ENCODE assay signal across 9 cellular contexts in genomic region chr3:194556086-194557056, GRCh38.
A peak's percentile ranks its signal among the peaks of the same experiment; 100 is the strongest.
DNase-seq lines count a peak whose midpoint lies in the region; ATAC-seq and TF ChIP-seq lines count a peak whose summit lies in the region.
"Had no signal": no experiment of that assay in that cellular context is flagged by ENCODE, and none has a peak within 500 bp of the region (broad histone marks: within the 10 kb centered on the region; RNA-seq: fewer than 3 reads in every experiment).

No MANE protein-coding gene starts in this region.

- no peaks in the 10 kb centered on the region for H3K9me2 ChIP-seq in SU-DHL-6 (replicated peaks; ENCODE audit: insufficient read depth, low read length)

- no peaks in the 10 kb centered on the region for H4K20me1 ChIP-seq in SU-DHL-6 (ENCODE audit: low read depth, low read length)

- H3K36me3 ChIP-seq in SU-DHL-6 (ENCODE audit: low read length) (no peaks in the 10 kb centered on the region), testis (ENCODE audit: low read depth, missing control alignments) (no peaks in the 10 kb centered on the region)
- H3K36me3 ChIP-seq: WERI-Rb-1 had no signal

- DNase-seq in activated T-cell treated with anti-CD3 and anti-CD28 coated beads, Interleukin-2, amount 50 U/mL, for 72 hours, result peak in 1 of 2 donors; percentile 15
- DNase-seq in activated T-cell treated with anti-CD3 and anti-CD28 coated beads, Interleukin-2, amount 50 U/mL, for 1 hour, result no peak
- DNase-seq in testis (peak; percentile 30), NCI-H2196 treated with DMSO at 0.1 percent for 48 hours (lab: John Stamatoyannopoulos, UW; ENCODE audit: unreplicated experiment) (no peak)
- DNase-seq: WERI-Rb-1 had no signal

- no peaks in the 10 kb centered on the region for H3K79me2 ChIP-seq in SU-DHL-6 (ENCODE audit: insufficient read depth, low read length)

- peak; percentile 40 to 63 for ATAC-seq in activated T-cell treated with anti-CD3 and anti-CD28 coated beads, Interleukin-2, amount 50 U/mL, for 72 hours (replicated peaks in 1 of 2)
- ATAC-seq in esophagus mucosa, result peak; percentile 28
- ATAC-seq in GM18909 (IDR thresholded peaks at IDR 0.05; ENCODE audit: poor library complexity, unreplicated experiment), result no peak
- no peak for ATAC-seq in GM19463 (IDR thresholded peaks at IDR 0.05; ENCODE audit: unreplicated experiment)

- H3K27ac Mint-ChIP-seq in activated T-cell treated with anti-CD3 and anti-CD28 coated beads, Interleukin-2, amount 50 U/mL, for 72 hours, result peak overlapping the region; percentile 94

- H3K4me3 Mint-ChIP-seq in activated T-cell treated with anti-CD3 and anti-CD28 coated beads, Interleukin-2, amount 50 U/mL, for 72 hours, result peak overlapping the region; percentile 72 to 79

- 47 to 56% methylated on average over 11 to 13 of the region's 13 CpGs for WGBS in testis, 2 donors

- H3K36me3 Mint-ChIP-seq in activated T-cell treated with anti-CD3 and anti-CD28 coated beads, Interleukin-2, amount 50 U/mL, for 72 hours (ENCODE audit: insufficient read depth in 2 of 2), result no peaks in the 10 kb centered on the region

- H3K9me3 ChIP-seq in SU-DHL-6 (ENCODE audit: insufficient read depth, low read length) (no peaks in the 10 kb centered on the region), testis (no peaks in the 10 kb centered on the region)

- intact Hi-C loops in testis (cut with DNase I; ENCODE audit: low total_unique reads), result no loop called here

- H3K27me3 ChIP-seq in SU-DHL-6 (ENCODE audit: low read length), result no peaks in the 10 kb centered on the region
- no peaks in the 10 kb centered on the region for H3K27me3 ChIP-seq in testis

- no peaks in the 10 kb centered on the region for H3K27me3 Mint-ChIP-seq in activated T-cell treated with anti-CD3 and anti-CD28 coated beads, Interleukin-2, amount 50 U/mL, for 72 hours (ENCODE audit: low read depth)

- peak overlapping the region; percentile 26 for H3K4me3 ChIP-seq in SU-DHL-6 (ENCODE audit: insufficient read depth, low read length, poor library complexity, severe bottlenecking)
- no peak overlapping the region for H3K4me3 ChIP-seq in testis

- H3F3A ChIP-seq in SU-DHL-6 (ENCODE audit: insufficient read depth), result no peaks in the 10 kb centered on the region

- no peak for TF ChIP-seq POLR2A in testis (IDR thresholded peaks at IDR 0.05)

- peak overlapping the region; percentile 53 for H3K4me2 ChIP-seq in SU-DHL-6 (ENCODE audit: low read depth, low read length, poor library complexity, severe bottlenecking)

- H3K4me1 ChIP-seq in testis, result peaks cover 7% of the 10 kb centered on the region

- H3K27ac ChIP-seq in SU-DHL-6 (ENCODE audit: low read depth, low read length) (no peak overlapping the region), testis (no peak overlapping the region)
- H3K27ac ChIP-seq: WERI-Rb-1 had no signal

- no peaks in the 10 kb centered on the region for H3K9me3 Mint-ChIP-seq in activated T-cell treated with anti-CD3 and anti-CD28 coated beads, Interleukin-2, amount 50 U/mL, for 72 hours

- H2AFZ ChIP-seq in SU-DHL-6 (ENCODE audit: low read depth, low read length, severe bottlenecking), result peak overlapping the region; percentile 97

- TF ChIP-seq CTCF in SU-DHL-6 (IDR thresholded peaks at IDR 0.05; ENCODE audit: insufficient read depth, low read length, poor library complexity, severe bottlenecking) (no peak), testis (IDR thresholded peaks at IDR 0.05) (no peak)

- H3K9ac ChIP-seq in SU-DHL-6 (ENCODE audit: low read length), result peak overlapping the region; percentile 19

- H3K4me1 Mint-ChIP-seq in activated T-cell treated with anti-CD3 and anti-CD28 coated beads, Interleukin-2, amount 50 U/mL, for 72 hours (ENCODE audit: low read depth), result peaks cover 29% of the 10 kb centered on the region

Comparison
In these comparisons a context has a peak if more than half of its experiments do, and no peak if none do; other contexts are left out.
1. ATAC-seq: peak in activated T-cell treated with anti-CD3 and anti-CD28 coated beads, Interleukin-2, amount 50 U/mL, for 72 hours (2 of 2) and esophagus mucosa (single experiment); none in GM18909 (single experiment) and GM19463 (single experiment).